Comparison of ENCODE assay signal across 14 cellular contexts in the genomic region with DNA sequence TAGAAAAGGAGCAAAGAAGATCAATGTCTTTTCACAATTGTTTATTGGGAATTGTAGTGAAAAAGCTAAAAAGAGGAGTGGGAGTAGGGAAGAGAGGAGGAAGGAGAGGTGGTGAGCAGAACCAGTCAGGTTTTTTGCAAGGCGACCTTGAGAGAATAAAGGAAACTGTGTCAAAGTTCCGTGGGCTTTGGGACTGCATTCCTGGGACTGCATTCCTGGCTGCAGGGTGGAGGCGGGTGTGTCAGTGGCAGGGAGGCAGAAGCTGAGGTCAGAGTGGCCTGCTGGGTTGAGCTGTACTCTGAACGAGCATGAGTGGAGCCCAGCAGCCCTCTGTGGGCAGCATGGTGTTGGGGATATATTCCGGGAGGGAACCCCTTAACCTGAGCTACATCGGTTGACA.
DNase-seq lines count a peak whose midpoint lies in the region; ATAC-seq, FAIRE-seq and TF ChIP-seq lines count a peak whose summit lies in the region.
"Had no signal": no experiment of that assay in that cellular context is flagged by ENCODE, and none has a peak within 500 bp of the region (broad histone marks: within the 10 kb centered on the region; RNA-seq: fewer than 3 reads in every experiment).

No MANE protein-coding gene starts in this region.

- no peak overlapping the region for H3K9ac ChIP-seq in keratinocyte (ENCODE audit: control insufficient read depth, extremely low read depth, insufficient read depth, low read length)
- H3K9ac ChIP-seq: KMS-11 had no signal

- H3K27ac ChIP-seq in HEK293 (ENCODE audit: extremely low read depth, low read depth, low read length) (no peak overlapping the region), brain microvascular endothelial cell (no peak overlapping the region), keratinocyte (ENCODE audit: control insufficient read depth, insufficient read depth, low read length) (no peak overlapping the region), small intestine (ENCODE audit: low read depth in 1 of 2, low read length in 1 of 2) (peak overlapping the region; percentile 3 to 58)
- H3K27ac ChIP-seq: KMS-11, neutrophil, VCaP had no signal

- H3K4me2 ChIP-seq in keratinocyte (ENCODE audit: control insufficient read depth, extremely low read depth, insufficient read depth, low read depth, low read length), result peak overlapping the region; percentile 36
- H3K4me2 ChIP-seq: KMS-11 had no signal

- dilution Hi-C loops in keratinocyte (cut with MboI; ENCODE audit: extremely low pct_ligation_motif_present, low sequenced_read_pairs), result no loop called here

- DNase-seq in brain microvascular endothelial cell (peak; percentile 26), keratinocyte (ENCODE audit: low read depth, low spot score) (no peak), small intestine (peak; percentile 91), SHP77 (lab: John Stamatoyannopoulos, UW) (no peak)
- DNase-seq: activated naive CD4-positive, alpha-beta T cell treated with anti-CD3 and anti-CD28 coated beads for 36 hours; DMS79 treated with DMSO at 0.1 percent for 48 hours; NCI-H82 had no signal

- no peaks in the 10 kb centered on the region for H3K4me1 ChIP-seq in HEK293 (ENCODE audit: control insufficient read depth, insufficient read depth, low read length)
- H3K4me1 ChIP-seq in keratinocyte (ENCODE audit: control insufficient read depth, extremely low read depth, insufficient read depth, low read length), result peaks cover 8% of the 10 kb centered on the region
- H3K4me1 ChIP-seq in small intestine (ENCODE audit: control insufficient read depth in 2 of 2, insufficient read depth in 1 of 2, low read depth in 1 of 2, low read length in 1 of 2), result peaks cover 4 to 7% of the 10 kb centered on the region in 2 donors

- H3K79me2 ChIP-seq in keratinocyte (ENCODE audit: control insufficient read depth, insufficient read depth, low read length), result no peaks in the 10 kb centered on the region

- H3K36me3 ChIP-seq in HEK293 (ENCODE audit: control insufficient read depth in 2 of 2, insufficient read depth in 1 of 2, low read length in 2 of 2), result peaks cover 4 to 66% of the 10 kb centered on the region in 2 experiments; a peak in 2 of 3 replicates
- H3K36me3 ChIP-seq in brain microvascular endothelial cell (replicated peaks), result peaks cover 2% of the 10 kb centered on the region
- H3K36me3 ChIP-seq in keratinocyte (ENCODE audit: control insufficient read depth in 2 of 2, extremely low read depth in 1 of 2, insufficient read depth in 2 of 2, low read length in 2 of 2), result peaks cover 0 to 4% of the 10 kb centered on the region in 2 experiments
- H3K36me3 ChIP-seq in small intestine (ENCODE audit: control insufficient read depth in 2 of 2, insufficient read depth in 2 of 2, low read length in 2 of 2), result no peaks in the 10 kb centered on the region
- H3K36me3 ChIP-seq: neutrophil had no signal

- H2AFZ ChIP-seq in keratinocyte (ENCODE audit: control insufficient read depth, low read length), result peak overlapping the region; percentile 31

- TF ChIP-seq CTCF in HEK293 (tag by site-specific recombination; IDR thresholded peaks at IDR 0.05) (no peak), brain microvascular endothelial cell (IDR thresholded peaks at IDR 0.05; ENCODE audit: low read depth, low read length, missing control alignments) (no peak), keratinocyte (optimal IDR thresholded peaks at IDR 0.05 in 1 of 3, IDR thresholded peaks at IDR 0.05 in 1 of 3, conservative IDR thresholded peaks at IDR 0.05 in 1 of 3; ENCODE audit: extremely low read depth in 1 of 3, insufficient read depth in 2 of 3, low read length in 3 of 3) (no peak)

- no peaks in the 10 kb centered on the region for H4K20me1 ChIP-seq in keratinocyte (ENCODE audit: control insufficient read depth, extremely low read depth, insufficient read depth, low read length)

- no peaks in the 10 kb centered on the region for H3K9me1 ChIP-seq in keratinocyte (ENCODE audit: control insufficient read depth, extremely low read depth, insufficient read depth, low read length)

- H3K9me3 ChIP-seq in HEK293 (ENCODE audit: control insufficient read depth, insufficient read depth, low read depth, low read length) (no peaks in the 10 kb centered on the region), keratinocyte (ENCODE audit: control insufficient read depth, low read depth, low read length) (no peaks in the 10 kb centered on the region), small intestine (ENCODE audit: control insufficient read depth, low read depth) (no peaks in the 10 kb centered on the region)
- H3K9me3 ChIP-seq: neutrophil had no signal

- CTCF ChIA-PET in HEK293 (lab: Yijun Ruan, JAX), result interaction anchor here (0.6 to 0.9 kb wide), 5 partner anchors 15 to 174 kb away, joined by 3 to 4 read pairs (median 4); no protein-coding TSS in a partner anchor

- FAIRE-seq in keratinocyte (lab: Jason Lieb, UNC) (no peak), small intestine (lab: Jason Lieb, UNC) (no peak)

- in situ Hi-C loops in brain microvascular endothelial cell (cut with HindIII; ENCODE audit: low pct_ligation_motif_present, low sequenced_read_pairs), result no loop called here

- ATAC-seq in GM21360 (IDR thresholded peaks at IDR 0.05; ENCODE audit: unreplicated experiment) (no peak), HG02885 (IDR thresholded peaks at IDR 0.05; ENCODE audit: poor library complexity, unreplicated experiment) (no peak), GM21529 (IDR thresholded peaks at IDR 0.05; ENCODE audit: unreplicated experiment) (no peak)

- H3K27me3 ChIP-seq in brain microvascular endothelial cell (replicated peaks) (no peaks in the 10 kb centered on the region), keratinocyte (ENCODE audit: control insufficient read depth, extremely low read depth, insufficient read depth, low read length) (no peaks in the 10 kb centered on the region), small intestine (ENCODE audit: control insufficient read depth in 2 of 2, insufficient read depth in 2 of 2, low read length in 2 of 2) (no peaks in the 10 kb centered on the region)
- H3K27me3 ChIP-seq: neutrophil had no signal

- POLR2A ChIA-PET in HEK293 (lab: Yijun Ruan, JAX), result no interaction called here

- H3K4me3 ChIP-seq in HEK293 (ENCODE audit: low read depth, low read length), result no peak overlapping the region
- H3K4me3 ChIP-seq in brain microvascular endothelial cell (ENCODE audit: low read depth, low read length), result no peak overlapping the region
- H3K4me3 ChIP-seq in keratinocyte (ENCODE audit: control insufficient read depth in 2 of 3, extremely low read depth in 1 of 3, insufficient read depth in 2 of 3, low read depth in 1 of 3, low read length in 3 of 3), result no peak overlapping the region
- no peak overlapping the region for H3K4me3 ChIP-seq in small intestine (ENCODE audit: low read depth in 1 of 2, low read length in 2 of 2)

- WGBS in small intestine, 3 donors, result 26 to 55% (median 38%) methylated on average over 6 of the region's 6 CpGs

TF ChIP-seq in HEK293, 187 proteins besides CTCF, POLR2A, EP300 and RAD21:
- TF ChIP-seq KLF1 (tag by site-specific recombination; IDR thresholded peaks at IDR 0.05) (no peak), ZNF214 (tag by site-specific recombination; IDR thresholded peaks at IDR 0.05; ENCODE audit: borderline replicate concordance) (no peak), MEIS1 (CRISPR knock-in tag; IDR thresholded peaks at IDR 0.05; ENCODE audit: borderline replicate concordance) (no peak), EGR2 (tag by site-specific recombination; IDR thresholded peaks at IDR 0.05; ENCODE audit: low read depth) (0 out of 2 replicates have a peak, but pooled peaks have one; percentile 25), HOXD13 (CRISPR knock-in tag; IDR thresholded peaks at IDR 0.05; ENCODE audit: borderline replicate concordance) (no peak)

Comparison
In these comparisons a context has a peak if more than half of its experiments do, and no peak if none do; other contexts are left out.
1. H3K27ac ChIP-seq: peak in small intestine (2 of 2); none in HEK293 (single experiment), brain microvascular endothelial cell (single experiment) and keratinocyte (single experiment).
2. DNase-seq: peak in brain microvascular endothelial cell (single experiment) and small intestine (single experiment); none in keratinocyte (single experiment) and SHP77 (0 of 2).